23 cellular contexts compared by ENCODE assay signal in genomic region chr1:5345556-5345955, GRCh38.
DNase-seq lines count a peak whose midpoint lies in the region; ATAC-seq and TF ChIP-seq lines count a peak whose summit lies in the region.
"Had no signal": no experiment of that assay in that cellular context is flagged by ENCODE, and none has a peak within 500 bp of the region (broad histone marks: within the 10 kb centered on the region; RNA-seq: fewer than 3 reads in every experiment).

No MANE protein-coding gene starts in this region.

- 84% methylated on average over 8 of the region's 8 CpGs for WGBS in hepatocyte (ENCODE audit: low lambda C conversion rate, missing lambda C conversion rate)
- WGBS in mammary epithelial cell (ENCODE audit: low coverage, missing lambda C conversion rate) = 73% methylated on average over 8 of the region's 8 CpGs

- no TSS peak for BruUV-seq in mammary epithelial cell (replicated peaks; lab: Mats Ljungman, UMichigan)

- H3K9ac ChIP-seq in mammary epithelial cell (ENCODE audit: insufficient read depth, low read length) = no peak overlapping the region
- H3K9ac ChIP-seq: BLaER1 had no signal

- H3K9me3 ChIP-seq in hepatocyte (ENCODE audit: low read depth) (no peaks in the 10 kb centered on the region), mammary epithelial cell (replicated peaks; ENCODE audit: insufficient read depth, low read length) (peaks cover 40% of the 10 kb centered on the region)
- H3K9me3 ChIP-seq: BE2C, BLaER1 had no signal

- H3K27ac ChIP-seq in coronary artery = no peak overlapping the region
- H3K27ac ChIP-seq in hepatocyte = peak overlapping the region; percentile 63
- no peak overlapping the region for H3K27ac ChIP-seq in mammary epithelial cell (ENCODE audit: insufficient read depth, low read depth, low read length)
- H3K27ac ChIP-seq: BLaER1 had no signal

- H3K4me1 ChIP-seq in hepatocyte (ENCODE audit: insufficient read depth) (peaks cover 13% of the 10 kb centered on the region), mammary epithelial cell (ENCODE audit: insufficient read depth, low read length) (no peaks in the 10 kb centered on the region)
- H3K4me1 ChIP-seq: BE2C had no signal

- H3K4me2 ChIP-seq in hepatocyte = no peak overlapping the region
- no peak overlapping the region for H3K4me2 ChIP-seq in mammary epithelial cell (ENCODE audit: insufficient read depth, low read depth, low read length)
- H3K4me2 ChIP-seq: BLaER1 had no signal

- H2AFZ ChIP-seq in hepatocyte = no peak overlapping the region
- no peak overlapping the region for H2AFZ ChIP-seq in mammary epithelial cell (ENCODE audit: low read depth, low read length)

- in situ Hi-C loops in mammary epithelial cell (cut with MboI; ENCODE audit: low sequenced_read_pairs in 2 of 2) = no loop called here

- intact Hi-C loops in mammary epithelial cell (cut with micrococcal nuclease) = no loop called here

- H4K20me1 ChIP-seq in hepatocyte (ENCODE audit: insufficient read depth, poor library complexity, severe bottlenecking) (no peaks in the 10 kb centered on the region), mammary epithelial cell (ENCODE audit: insufficient read depth, low read length) (no peaks in the 10 kb centered on the region)
- H4K20me1 ChIP-seq: BLaER1 had no signal

- no peaks in the 10 kb centered on the region for H3K9me2 ChIP-seq in hepatocyte (replicated peaks; ENCODE audit: insufficient read depth)

- peak; percentile 36 for DNase-seq in coronary artery (ENCODE audit: low spot score)
- no peak for DNase-seq in hepatocyte (ENCODE audit: low spot score)
- peak; percentile 43 for DNase-seq in mesenteric fat pad (ENCODE audit: low spot score)
- no peak for DNase-seq in SHP77 (lab: John Stamatoyannopoulos, UW)
- DNase-seq in mammary epithelial cell = no peak
- DNase-seq: 8988T; ACHN; BE2C; C1 segment of cervical spinal cord; CD4-positive, alpha-beta memory T cell; CD4-positive, CD25-positive, alpha-beta regulatory T cell; CD8-positive, alpha-beta memory T cell; COR-L47; DMS 273 treated with DMSO at 0.1 percent for 48 hours; DMS153; DMS53; DMS79; DND-41; EL; GDM1 had no signal

- H3K4me3 ChIP-seq in coronary artery = no peak overlapping the region
- H3K4me3 ChIP-seq in hepatocyte = no peak overlapping the region
- no peak overlapping the region for H3K4me3 ChIP-seq in mammary epithelial cell (replicated peaks in 1 of 3; ENCODE audit: insufficient read depth in 1 of 3, low read depth in 2 of 3, low read length in 3 of 3)
- H3K4me3 ChIP-seq: BLaER1, GM12878 had no signal

- H3K79me2 ChIP-seq in hepatocyte (no peaks in the 10 kb centered on the region), mammary epithelial cell (ENCODE audit: insufficient read depth, low read length) (no peaks in the 10 kb centered on the region)

- CTCF ChIA-PET in mammary epithelial cell (lab: Charles Lee; ENCODE audit: low non-redundant PET) = no interaction called here

- no peak for ATAC-seq in HG03457 (IDR thresholded peaks at IDR 0.05; ENCODE audit: unreplicated experiment)
- ATAC-seq: GM12878 had no signal

- no peaks in the 10 kb centered on the region for H3K36me3 ChIP-seq in hepatocyte (replicated peaks; ENCODE audit: insufficient read depth, low read depth)
- no peaks in the 10 kb centered on the region for H3K36me3 ChIP-seq in mammary epithelial cell (ENCODE audit: insufficient read depth, low read length)
- H3K36me3 ChIP-seq: BE2C, BLaER1 had no signal

- no peaks in the 10 kb centered on the region for H3K27me3 ChIP-seq in hepatocyte
- no peaks in the 10 kb centered on the region for H3K27me3 ChIP-seq in mammary epithelial cell (ENCODE audit: insufficient read depth, low read length)
- H3K27me3 ChIP-seq: BE2C, BLaER1 had no signal

- dilution Hi-C loops in mammary epithelial cell (cut with HindIII; ENCODE audit: low sequenced_read_pairs) = no loop called here

- TF ChIP-seq CTCF in coronary artery (IDR thresholded peaks at IDR 0.05) (no peak), hepatocyte (IDR thresholded peaks at IDR 0.05; ENCODE audit: poor library complexity) (no peak), mammary epithelial cell (conservative IDR thresholded peaks at IDR 0.05 in 1 of 2, IDR thresholded peaks at IDR 0.05 in 1 of 2; ENCODE audit: extremely low read depth in 1 of 2, insufficient read depth in 1 of 2, low read depth in 1 of 2, low read length in 2 of 2) (no peak)

Comparison
In these comparisons a context has a peak if more than half of its experiments do, and no peak if none do; other contexts are left out.
1. DNase-seq: peak in coronary artery (single experiment) and mesenteric fat pad (single experiment); none in hepatocyte (single experiment), SHP77 (0 of 2) and mammary epithelial cell (single experiment).